In genomic region chr14:100110801-100111200, GRCh38 we compare ENCODE assay signal across 19 cellular contexts. TPM values are rescaled to one million over a fixed set of nuclear protein-coding genes. Genes with fewer than 3 reads are reported as not detected.
DNase-seq lines count a peak whose midpoint lies in the region; ATAC-seq and TF ChIP-seq lines count a peak whose summit lies in the region.
"Had no signal": no experiment of that assay in that cellular context is flagged by ENCODE, and none has a peak within 500 bp of the region (broad histone marks: within the 10 kb centered on the region; RNA-seq: fewer than 3 reads in every experiment).

No MANE protein-coding gene starts in this region.

- H3K27me3 Mint-ChIP-seq in activated naive CD4-positive, alpha-beta T cell treated with anti-CD3 and anti-CD28 coated beads for 36 hours (ENCODE audit: low read depth) = no peaks in the 10 kb centered on the region
- H3K27me3 Mint-ChIP-seq in T-helper 17 cell (no peaks in the 10 kb centered on the region), immature natural killer cell (ENCODE audit: low read depth in 3 of 3) (peaks cover 0 to 13% (median 2%) of the 10 kb centered on the region in 3 donors)

- no peak for TF ChIP-seq CTCF in upper lobe of right lung (IDR thresholded peaks at IDR 0.05)

- no peak overlapping the region for H3K4me3 Mint-ChIP-seq in activated naive CD4-positive, alpha-beta T cell treated with anti-CD3 and anti-CD28 coated beads for 36 hours
- H3K4me3 Mint-ChIP-seq in T-helper 17 cell (no peak overlapping the region), immature natural killer cell (peak overlapping the region in 1 of 5 donors; percentile 4)
- H3K4me3 Mint-ChIP-seq: HFFc6 had no signal

- no peaks in the 10 kb centered on the region for H3K9me3 Mint-ChIP-seq in activated naive CD4-positive, alpha-beta T cell treated with anti-CD3 and anti-CD28 coated beads for 36 hours
- no peaks in the 10 kb centered on the region for H3K9me3 Mint-ChIP-seq in immature natural killer cell
- H3K9me3 Mint-ChIP-seq: HFFc6 had no signal

- DNase-seq in activated naive CD4-positive, alpha-beta T cell treated with anti-CD3 and anti-CD28 coated beads for 36 hours = no peak
- no peak for DNase-seq in activated naive CD4-positive, alpha-beta T cell (lab: John Stamatoyannopoulos, UW)
- DNase-seq in T-helper 17 cell = no peak
- peak in 1 of 3 donors; percentile 19 for DNase-seq in immature natural killer cell
- DNase-seq in upper lobe of right lung = peak; percentile 54
- no peak for DNase-seq in NCI-H1436 (lab: John Stamatoyannopoulos, UW)
- DNase-seq: BE2C, H7, HFFc6, NCI-H1105 treated with DMSO at 0.1 percent for 48 hours, NCI-H1694 treated with DMSO at 0.1 percent for 48 hours, NCI-H226, NCI-H524, NCI-H82, OCI-M1 had no signal

- peaks cover 9% of the 10 kb centered on the region for H3K36me3 ChIP-seq in upper lobe of right lung

- peaks cover 31% of the 10 kb centered on the region for H3K4me1 ChIP-seq in upper lobe of right lung

- intact Hi-C loops in activated naive CD4-positive, alpha-beta T cell treated with anti-CD3 and anti-CD28 coated beads for 36 hours (cut with micrococcal nuclease) = no loop called here
- intact Hi-C loops in upper lobe of right lung (cut with DNase I) = no loop called here

- CTCF ChIA-PET in activated naive CD4-positive, alpha-beta T cell treated with anti-CD3 and anti-CD28 coated beads for 36 hours (lab: Charles Lee) = interaction anchor here (0.6 to 25.5 kb wide), 3 partner anchors 12 to 45 kb away, joined by 3 to 932 read pairs (median 4); partner anchors contain the start of gene EVL

- no peak overlapping the region for H3K4me3 ChIP-seq in upper lobe of right lung
- H3K4me3 ChIP-seq: K562 had no signal

- H3K4me1 Mint-ChIP-seq in activated naive CD4-positive, alpha-beta T cell treated with anti-CD3 and anti-CD28 coated beads for 36 hours (ENCODE audit: low read depth) = peaks cover 54% of the 10 kb centered on the region
- H3K4me1 Mint-ChIP-seq in T-helper 17 cell (peaks cover 52% of the 10 kb centered on the region), immature natural killer cell (peaks cover 76 to 92% of the 10 kb centered on the region in 2 donors)

- ATAC-seq in T-helper 17 cell = no peak
- ATAC-seq in upper lobe of right lung = no peak
- ATAC-seq in HG03135 (IDR thresholded peaks at IDR 0.05; ENCODE audit: unreplicated experiment) = no peak
- ATAC-seq: K562 had no signal

- H3K27ac Mint-ChIP-seq in activated naive CD4-positive, alpha-beta T cell treated with anti-CD3 and anti-CD28 coated beads for 36 hours = peak overlapping the region; percentile 33
- H3K27ac Mint-ChIP-seq in T-helper 17 cell (peak overlapping the region; percentile 98), immature natural killer cell (peak overlapping the region; percentile 51 to 87 (median 72))
- H3K27ac Mint-ChIP-seq: HFFc6 had no signal

- peaks cover 7% of the 10 kb centered on the region for H3K36me3 Mint-ChIP-seq in activated naive CD4-positive, alpha-beta T cell treated with anti-CD3 and anti-CD28 coated beads for 36 hours (ENCODE audit: low read depth)
- H3K36me3 Mint-ChIP-seq in T-helper 17 cell (ENCODE audit: low read depth) = peaks cover 19% of the 10 kb centered on the region
- peaks cover 0 to 52% (median 12%) of the 10 kb centered on the region in 3 donors for H3K36me3 Mint-ChIP-seq in immature natural killer cell

- H3K27ac ChIP-seq in upper lobe of right lung = no peak overlapping the region

- H3K27me3 ChIP-seq in upper lobe of right lung = no peaks in the 10 kb centered on the region
- H3K27me3 ChIP-seq: BE2C had no signal

- H3K9me3 ChIP-seq in T-helper 17 cell (ENCODE audit: control insufficient read depth, low read length, poor library complexity, severe bottlenecking) (no peaks in the 10 kb centered on the region), upper lobe of right lung (no peaks in the 10 kb centered on the region)
- H3K9me3 ChIP-seq: BE2C had no signal

RNA-seq across cellular contexts. Expression of gene EVL, which starts 45.6 kb away (rescaled TPM):
- 100 to 1,000 TPM; 173 to 175 TPM for total RNA-seq in activated naive CD4-positive, alpha-beta T cell treated with anti-CD3 and anti-CD28 coated beads for 36 hours
- total RNA-seq in T-helper 17 cell = 100 to 1,000 TPM; 793 to 831 TPM
- polyA plus RNA-seq in immature natural killer cell = 100 to 1,000 TPM in 1 of 3 donors, 10 to 100 TPM in 2; 56.8 to 135 (median 76.3) TPM
- 206 TPM for total RNA-seq in upper lobe of right lung

RNA-seq across cellular contexts. Expression of gene DEGS2, which starts 48.6 kb away (rescaled TPM):
- total RNA-seq in activated naive CD4-positive, alpha-beta T cell treated with anti-CD3 and anti-CD28 coated beads for 36 hours = under 1 TPM; 0.52 to 0.99 TPM
- total RNA-seq in T-helper 17 cell (under 1 TPM in 1 of 2 donors, not detected in 1; 0.30 TPM), upper lobe of right lung (1.7 TPM)
- polyA plus RNA-seq in immature natural killer cell = 10 to 100 TPM in 2 of 3 donors, 1 to 10 TPM in 1; 7.8 to 21.7 (median 12.1) TPM
- total RNA-seq: A172, H7, HFFc6, RPMI7951 had no signal

Comparison
In these comparisons a context has a peak if more than half of its experiments do, and no peak if none do; other contexts are left out.
1. H3K27ac Mint-ChIP-seq: peak in every context shown above with its lines; median percentile 98 in T-helper 17 cell; 72 in immature natural killer cell; 33 in activated naive CD4-positive, alpha-beta T cell treated with anti-CD3 and anti-CD28 coated beads for 36 hours.